33 cellular contexts compared by ENCODE assay signal in genomic region chr7:158450476-158451124, GRCh38.
DNase-seq lines count a peak whose midpoint lies in the region; ATAC-seq and TF ChIP-seq lines count a peak whose summit lies in the region.
"Had no signal": no experiment of that assay in that cellular context is flagged by ENCODE, and none has a peak within 500 bp of the region (broad histone marks: within the 10 kb centered on the region; RNA-seq: fewer than 3 reads in every experiment).

No MANE protein-coding gene starts in this region.

- H3K4me3 Mint-ChIP-seq in GM23338, result no peak overlapping the region; the same call in 2 of the 3 replicates
- H3K4me3 Mint-ChIP-seq: activated CD4-positive, alpha-beta T cell treated with anti-CD3 and anti-CD28 coated beads for 36 hours; activated CD8-positive, alpha-beta T cell treated with anti-CD3 and anti-CD28 coated beads for 36 hours; activated naive CD4-positive, alpha-beta T cell treated with anti-CD3 and anti-CD28 coated beads for 36 hours; CD8-positive, alpha-beta T cell; naive thymus-derived CD4-positive, alpha-beta T cell had no signal

- H3K9me3 Mint-ChIP-seq in GM23338, result peaks cover 66% of the 10 kb centered on the region
- H3K9me3 Mint-ChIP-seq: activated CD8-positive, alpha-beta T cell treated with anti-CD3 and anti-CD28 coated beads for 36 hours; activated naive CD4-positive, alpha-beta T cell treated with anti-CD3 and anti-CD28 coated beads for 36 hours; CD8-positive, alpha-beta T cell had no signal

- peak; percentile 88 for DNase-seq in DMS53 (lab: John Stamatoyannopoulos, UW)
- DNase-seq in GM23338 (ENCODE audit: low spot score), result peak; percentile 47
- peak; percentile 73 for DNase-seq in NCI-H510A treated with DMSO at 0.1 percent for 48 hours (lab: John Stamatoyannopoulos, UW)
- DNase-seq in left kidney (ENCODE audit: low read depth, low spot score), result peak; percentile 33
- no peak for DNase-seq in esophagus squamous epithelium (lab: John Stamatoyannopoulos, UW)
- DNase-seq: activated CD4-positive, alpha-beta T cell treated with anti-CD3 and anti-CD28 coated beads for 36 hours; activated CD8-positive, alpha-beta T cell treated with anti-CD3 and anti-CD28 coated beads for 36 hours; activated naive CD4-positive, alpha-beta T cell treated with anti-CD3 and anti-CD28 coated beads for 36 hours; BE2C; CD8-positive, alpha-beta T cell; cerebellar nuclear complex; DMS 273 treated with DMSO at 0.1 percent for 48 hours; foreskin melanocyte; GDM1; GOT3; heart left ventricle; KG1; kidney glomerular epithelial cell; lower lobe of right lung; MG63; naive thymus-derived CD4-positive, alpha-beta T cell; NCI-H1694; NCI-H226; psoas muscle; SJCRH30; stimulated activated CD4-positive, alpha-beta T cell treated with anti-CD3 and anti-CD28 coated beads, Interleukin-15, amount 100 ng/mL, for 24 hours; stimulated activated CD4-positive, alpha-beta T cell treated with anti-CD3 and anti-CD28 coated beads, Interleukin-4, amount 100 ng/mL, for 4 hours; SW 1271; T-helper 9 cell had no signal

- H3K27ac ChIP-seq in GM23338 (ENCODE audit: low read depth) (no peak overlapping the region), esophagus squamous epithelium (no peak overlapping the region)
- H3K27ac ChIP-seq: adrenal gland, heart left ventricle, lower lobe of right lung, psoas muscle, SJCRH30, tibial nerve had no signal

- 62 to 73% methylated on average over 26 to 29 of the region's 29 CpGs for WGBS in esophagus squamous epithelium, 2 donors

- peaks cover 7% of the 10 kb centered on the region for H3K4me1 ChIP-seq in GM23338 (ENCODE audit: insufficient read depth)
- H3K4me1 ChIP-seq in esophagus squamous epithelium, result no peaks in the 10 kb centered on the region
- H3K4me1 ChIP-seq: adrenal gland, BE2C, heart left ventricle, lower lobe of right lung, psoas muscle, SJCRH30, tibial nerve had no signal

- no peak for TF ChIP-seq POLR2A in esophagus squamous epithelium (IDR thresholded peaks at IDR 0.05)

- no peak for TF ChIP-seq CTCF in GM23338 (conservative IDR thresholded peaks at IDR 0.05; ENCODE audit: low read depth in 2 of 2)
- TF ChIP-seq CTCF in esophagus squamous epithelium (IDR thresholded peaks at IDR 0.05), result no peak

- H3F3A ChIP-seq in GM23338 (replicated peaks; ENCODE audit: low read depth), result 0 out of 2 replicates have a peak, but pooled peaks cover 3% of the 10 kb centered on the region

- peak; percentile 55 for ATAC-seq in GM23338
- no peak for ATAC-seq in HG03521 (IDR thresholded peaks at IDR 0.05; ENCODE audit: unreplicated experiment)
- ATAC-seq in HG02642 (IDR thresholded peaks at IDR 0.05; ENCODE audit: poor library complexity, unreplicated experiment), result no peak
- ATAC-seq: activated CD4-positive, alpha-beta T cell treated with anti-CD3 and anti-CD28 coated beads for 36 hours; activated CD8-positive, alpha-beta T cell treated with anti-CD3 and anti-CD28 coated beads for 36 hours; CD8-positive, alpha-beta T cell; heart left ventricle; lower lobe of right lung; naive thymus-derived CD4-positive, alpha-beta T cell; psoas muscle had no signal

- H2AFZ ChIP-seq in GM23338, result no peak overlapping the region

- H3K4me1 Mint-ChIP-seq in GM23338, result peaks cover 12% of the 10 kb centered on the region
- H3K4me1 Mint-ChIP-seq: activated CD4-positive, alpha-beta T cell treated with anti-CD3 and anti-CD28 coated beads for 36 hours; naive thymus-derived CD4-positive, alpha-beta T cell had no signal

- H3K9me2 ChIP-seq in GM23338 (ENCODE audit: insufficient read depth), result no peaks in the 10 kb centered on the region

- no peaks in the 10 kb centered on the region for H3K9me3 ChIP-seq in esophagus squamous epithelium
- H3K9me3 ChIP-seq: adrenal gland, BE2C, heart left ventricle, lower lobe of right lung, MG63, psoas muscle, SJCRH30, tibial nerve had no signal

- no peaks in the 10 kb centered on the region for H3K36me3 ChIP-seq in GM23338 (ENCODE audit: insufficient read depth)
- H3K36me3 ChIP-seq in esophagus squamous epithelium, result no peaks in the 10 kb centered on the region
- H3K36me3 ChIP-seq: adrenal gland, BE2C, heart left ventricle, lower lobe of right lung, MG63, SJCRH30, tibial nerve had no signal

- no peaks in the 10 kb centered on the region for H3K27me3 ChIP-seq in GM23338 (ENCODE audit: insufficient read depth)
- peaks cover 0 to 19% (median 0%) of the 10 kb centered on the region in 4 donors for H3K27me3 ChIP-seq in esophagus squamous epithelium
- H3K27me3 ChIP-seq: adrenal gland, BE2C, MG63, tibial nerve had no signal

- intact Hi-C loops in esophagus squamous epithelium (cut with DNase I), result no loop called here

- peaks cover 19% of the 10 kb centered on the region for H3K36me3 Mint-ChIP-seq in GM23338 (ENCODE audit: low read depth)
- H3K36me3 Mint-ChIP-seq: CD8-positive, alpha-beta T cell; naive thymus-derived CD4-positive, alpha-beta T cell had no signal

- H3K4me3 ChIP-seq in GM23338, result no peak overlapping the region
- no peak overlapping the region for H3K4me3 ChIP-seq in esophagus squamous epithelium
- H3K4me3 ChIP-seq: adrenal gland, heart left ventricle, lower lobe of right lung, MG63, psoas muscle, SJCRH30, tibial nerve had no signal

- H3K27ac Mint-ChIP-seq in GM23338, result no peak overlapping the region
- H3K27ac Mint-ChIP-seq: activated CD4-positive, alpha-beta T cell treated with anti-CD3 and anti-CD28 coated beads for 36 hours; activated CD8-positive, alpha-beta T cell treated with anti-CD3 and anti-CD28 coated beads for 36 hours; activated naive CD4-positive, alpha-beta T cell treated with anti-CD3 and anti-CD28 coated beads for 36 hours; CD8-positive, alpha-beta T cell; naive thymus-derived CD4-positive, alpha-beta T cell had no signal

- H3K4me2 ChIP-seq in GM23338, result no peak overlapping the region; the same call in 1 of the 2 replicates

- H4K20me1 ChIP-seq in GM23338 (replicated peaks; ENCODE audit: insufficient read depth), result no peaks in the 10 kb centered on the region

- H3K27me3 Mint-ChIP-seq in GM23338 (ENCODE audit: insufficient read depth, low read depth, poor library complexity), result peaks cover 2% of the 10 kb centered on the region

- no peaks in the 10 kb centered on the region for H3K79me2 ChIP-seq in GM23338 (replicated peaks; ENCODE audit: insufficient read depth)

TF ChIP-seq in GM23338, 12 proteins besides CTCF, POLR2A, EP300 and RAD21:
- TF ChIP-seq CREB1 (CRISPR knock-in tag; IDR thresholded peaks at IDR 0.05; ENCODE audit: low read depth) (no peak), JUNB (IDR thresholded peaks at IDR 0.05; ENCODE audit: unreplicated experiment) (no peak), NANOG (IDR thresholded peaks at IDR 0.05; ENCODE audit: borderline replicate concordance) (no peak), EZH2 (IDR thresholded peaks at IDR 0.05; ENCODE audit: low read depth, unreplicated experiment) (no peak), REST (IDR thresholded peaks at IDR 0.05; ENCODE audit: unreplicated experiment) (no peak), POLR2AphosphoS5 (IDR thresholded peaks at IDR 0.05; ENCODE audit: low read depth) (no peak), ETS1 (IDR thresholded peaks at IDR 0.05) (no peak), EZH2phosphoT487 (IDR thresholded peaks at IDR 0.05; ENCODE audit: unreplicated experiment) (no peak), ZNF114 (CRISPR knock-in tag; IDR thresholded peaks at IDR 0.05) (no peak)
